In the genomic region with DNA sequence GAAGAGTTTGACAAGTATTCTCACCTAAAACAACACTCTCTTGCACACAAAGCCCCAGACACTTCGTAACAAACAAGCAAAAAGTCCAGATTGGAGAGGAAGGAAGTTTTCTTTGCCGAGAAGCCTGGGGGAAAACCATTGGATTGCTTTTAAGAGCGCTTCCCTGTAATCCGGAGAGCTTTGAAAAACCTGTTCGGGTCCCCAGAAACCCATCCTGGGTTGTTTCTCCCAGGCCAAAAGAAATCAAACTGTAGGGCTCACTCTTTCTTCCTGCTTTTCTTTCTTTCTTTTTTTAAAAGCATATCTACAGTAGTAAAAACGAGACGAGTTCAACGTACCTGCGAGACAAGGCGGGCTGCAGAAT, we compare ENCODE assay signal across 10 cellular contexts. TPM values are rescaled to one million over a fixed set of nuclear protein-coding genes. Genes with fewer than 3 reads are reported as not detected.
DNase-seq lines count a peak whose midpoint lies in the region; ATAC-seq and TF ChIP-seq lines count a peak whose summit lies in the region.
"Had no signal": no experiment of that assay in that cellular context is flagged by ENCODE, and none has a peak within 500 bp of the region (broad histone marks: within the 10 kb centered on the region; RNA-seq: fewer than 3 reads in every experiment).

No MANE protein-coding gene starts in this region.

- no peaks in the 10 kb centered on the region for H3K9me3 ChIP-seq in CD4-positive, alpha-beta memory T cell (ENCODE audit: control insufficient read depth in 1 of 2, low read length in 2 of 2)

- H3K36me3 Mint-ChIP-seq in CD4-positive, alpha-beta memory T cell, result peaks cover 4 to 5% of the 10 kb centered on the region in 2 donors
- H3K36me3 Mint-ChIP-seq in natural killer cell treated with Interleukin-12 subunit alpha and Interleukin-12 subunit beta and Interleukin-15 and Interleukin-18, amount 100 ng/mL, for 72 hours, result peaks cover 28% of the 10 kb centered on the region

- intact Hi-C loops in CD4-positive, alpha-beta memory T cell (cut with micrococcal nuclease), result no loop called here

- no peak for ATAC-seq in natural killer cell treated with Interleukin-12 subunit alpha and Interleukin-12 subunit beta and Interleukin-15 and Interleukin-18, amount 100 ng/mL, for 72 hours
- ATAC-seq in GM21576 (IDR thresholded peaks at IDR 0.05; ENCODE audit: unreplicated experiment), result no peak
- ATAC-seq: GM12878 had no signal

- peaks cover 45 to 59% of the 10 kb centered on the region in 2 donors for H3K27me3 Mint-ChIP-seq in CD4-positive, alpha-beta memory T cell
- peaks cover 43 to 71% of the 10 kb centered on the region in 2 donors for H3K27me3 Mint-ChIP-seq in natural killer cell treated with Interleukin-12 subunit alpha and Interleukin-12 subunit beta and Interleukin-15 and Interleukin-18, amount 100 ng/mL, for 72 hours

- CTCF ChIA-PET in CD4-positive, alpha-beta memory T cell (lab: Charles Lee; ENCODE audit: partially characterized antibody), result no interaction called here

- peaks cover 0 to 67% (median 38%) of the 10 kb centered on the region in 8 donors for H3K9me3 Mint-ChIP-seq in CD4-positive, alpha-beta memory T cell
- H3K9me3 Mint-ChIP-seq in natural killer cell treated with Interleukin-12 subunit alpha and Interleukin-12 subunit beta and Interleukin-15 and Interleukin-18, amount 100 ng/mL, for 72 hours, result peaks cover 4% of the 10 kb centered on the region

- no peak overlapping the region for H3K27ac ChIP-seq in CD4-positive, alpha-beta memory T cell (ENCODE audit: low read depth, low read length)
- no peak overlapping the region for H3K27ac ChIP-seq in KMS-11

- H3K4me3 Mint-ChIP-seq in CD4-positive, alpha-beta memory T cell, result peak overlapping the region; percentile 57 to 81 (median 70)
- peak overlapping the region; percentile 67 for H3K4me3 Mint-ChIP-seq in natural killer cell treated with Interleukin-12 subunit alpha and Interleukin-12 subunit beta and Interleukin-15 and Interleukin-18, amount 100 ng/mL, for 72 hours

- H3K79me2 ChIP-seq in KMS-11 (ENCODE audit: insufficient read depth, low read depth), result no peaks in the 10 kb centered on the region

- POLR2A ChIA-PET in CD4-positive, alpha-beta memory T cell (lab: Charles Lee; ENCODE audit: partially characterized antibody), result no interaction called here

- H3K4me1 ChIP-seq in CD4-positive, alpha-beta memory T cell (ENCODE audit: insufficient read depth, low read length), result peaks cover 19% of the 10 kb centered on the region
- no peaks in the 10 kb centered on the region for H3K4me1 ChIP-seq in KMS-11 (ENCODE audit: low read depth, poor library complexity, severe bottlenecking)

- DNase-seq in CD4-positive, alpha-beta memory T cell, result no peak
- DNase-seq in choroid plexus epithelial cell (ENCODE audit: low read depth), result peak; percentile 6
- DNase-seq in natural killer cell treated with Interleukin-12 subunit alpha and Interleukin-12 subunit beta and Interleukin-15 and Interleukin-18, amount 100 ng/mL, for 72 hours (ENCODE audit: low spot score), result no peak
- no peak for DNase-seq in RKO (ENCODE audit: low spot score)
- DNase-seq in stimulated activated CD8-positive, alpha-beta memory T cell treated with anti-CD3 and anti-CD28 coated beads, Interleukin-4, amount 100 ng/mL, for 48 hours, result no peak
- no peak for DNase-seq in AG20443 (ENCODE audit: low spot score)
- DNase-seq: NK-92 treated with Interleukin-12 subunit alpha and Interleukin-12 subunit beta, amount 100 ng/mL, for 24 hours had no signal

- H4K20me1 ChIP-seq in KMS-11 (ENCODE audit: insufficient read depth), result no peaks in the 10 kb centered on the region

- peak overlapping the region in 2 of 7 donors; percentile 65 to 75 for H3K27ac Mint-ChIP-seq in CD4-positive, alpha-beta memory T cell
- peak overlapping the region in 1 of 2 donors; percentile 18 for H3K27ac Mint-ChIP-seq in natural killer cell treated with Interleukin-12 subunit alpha and Interleukin-12 subunit beta and Interleukin-15 and Interleukin-18, amount 100 ng/mL, for 72 hours

- TF ChIP-seq CTCF in KMS-11 (conservative IDR thresholded peaks at IDR 0.05; ENCODE audit: low read depth, low read length), result no peak
- TF ChIP-seq CTCF in choroid plexus epithelial cell (conservative IDR thresholded peaks at IDR 0.05; ENCODE audit: low read depth, low read length), result no peak

- H3K4me2 ChIP-seq in KMS-11, result peak overlapping the region; percentile 60

- H3K4me1 Mint-ChIP-seq in CD4-positive, alpha-beta memory T cell, result peaks cover 11 to 28% (median 18%) of the 10 kb centered on the region in 4 donors
- peaks cover 17 to 29% of the 10 kb centered on the region in 2 donors for H3K4me1 Mint-ChIP-seq in natural killer cell treated with Interleukin-12 subunit alpha and Interleukin-12 subunit beta and Interleukin-15 and Interleukin-18, amount 100 ng/mL, for 72 hours (ENCODE audit: low read depth in 2 of 2)

- no peak overlapping the region for H3K4me3 ChIP-seq in CD4-positive, alpha-beta memory T cell (ENCODE audit: low read length in 2 of 2)
- H3K4me3 ChIP-seq in KMS-11 (IDR thresholded peaks at IDR 0.05; ENCODE audit: insufficient read depth, low read depth, low read length) (no peak overlapping the region), choroid plexus epithelial cell (ENCODE audit: low read depth, low read length) (no peak overlapping the region)
- H3K4me3 ChIP-seq: GM12878 had no signal

- peaks cover 43% of the 10 kb centered on the region for H3K27me3 ChIP-seq in CD4-positive, alpha-beta memory T cell (ENCODE audit: insufficient read depth, low read length)
- peaks cover 7% of the 10 kb centered on the region; the same call in 1 of the 2 replicates for H3K27me3 ChIP-seq in KMS-11 (ENCODE audit: insufficient read depth, low read depth)

- H3K36me3 ChIP-seq in CD4-positive, alpha-beta memory T cell (ENCODE audit: insufficient read depth, low read length), result no peaks in the 10 kb centered on the region
- H3K36me3 ChIP-seq in KMS-11 (ENCODE audit: insufficient read depth), result no peaks in the 10 kb centered on the region

- peak overlapping the region; percentile 80 for H2AFZ ChIP-seq in KMS-11 (ENCODE audit: low read depth)

- peak overlapping the region; percentile 32; the same call in 1 of the 2 replicates for H3K9ac ChIP-seq in KMS-11

RNA-seq across cellular contexts. Expression of a gene that starts 0.7 kb away (rescaled TPM):
- total RNA-seq in CD4-positive, alpha-beta memory T cell, result not detected
- polyA plus RNA-seq in CD4-positive, alpha-beta memory T cell, result not detected
- total RNA-seq in natural killer cell treated with Interleukin-12 subunit alpha and Interleukin-12 subunit beta and Interleukin-15 and Interleukin-18, amount 100 ng/mL, for 72 hours, result not detected
- total RNA-seq: GM12878 had no signal
- polyA plus RNA-seq: GM12878 had no signal
